Comparison of ENCODE assay signal across 31 cellular contexts in genomic region chr2:163690896-163691295, GRCh38. TPM values are rescaled to one million over a fixed set of nuclear protein-coding genes. Genes with fewer than 3 reads are reported as not detected.
DNase-seq lines count a peak whose midpoint lies in the region; ATAC-seq and TF ChIP-seq lines count a peak whose summit lies in the region.
"Had no signal": no experiment of that assay in that cellular context is flagged by ENCODE, and none has a peak within 500 bp of the region (broad histone marks: within the 10 kb centered on the region; RNA-seq: fewer than 3 reads in every experiment).

No MANE protein-coding gene starts in this region.

- no peak overlapping the region for H3K4me3 Mint-ChIP-seq in osteocyte (ENCODE audit: unreplicated experiment)
- H3K4me3 Mint-ChIP-seq: activated CD4-positive, alpha-beta memory T cell treated with anti-CD3 and anti-CD28 coated beads, Interleukin-2, amount 10 ng/mL, durations not matched to agents 7 days and 5 days; activated T-helper 1 cell treated with anti-CD3 and anti-CD28 coated beads, Interleukin-12 subunit alpha, Interleukin-12 subunit beta, Interleukin-2, Interleukin-4 antibody, amounts not matched to agents 30 ng/mL and 10 ng/mL and 1 ng/mL, durations not matched to agents 14 hours and 24 hours and 36 hours; brain; CD4-positive, alpha-beta memory T cell; natural killer cell; stimulated activated naive CD8-positive, alpha-beta T cell treated with anti-CD3 and anti-CD28 coated beads, Interleukin-15, amount 100 ng/mL, for 72 hours; T-helper 2 cell treated with Interferon-gamma antibody and Interleukin-4, amounts not matched to agents 5 μg/mL and 100 μg/mL, for 36 hours had no signal

- H3K9me3 Mint-ChIP-seq in osteocyte (ENCODE audit: unreplicated experiment) = no peaks in the 10 kb centered on the region
- H3K9me3 Mint-ChIP-seq: activated CD4-positive, alpha-beta memory T cell treated with anti-CD3 and anti-CD28 coated beads, Interleukin-2, amount 10 ng/mL, durations not matched to agents 7 days and 5 days; activated T-helper 1 cell treated with anti-CD3 and anti-CD28 coated beads, Interleukin-12 subunit alpha, Interleukin-12 subunit beta, Interleukin-2, Interleukin-4 antibody, amounts not matched to agents 30 ng/mL and 10 ng/mL and 1 ng/mL, durations not matched to agents 14 hours and 24 hours and 36 hours; brain; T-helper 2 cell treated with Interferon-gamma antibody and Interleukin-4, amounts not matched to agents 5 μg/mL and 100 μg/mL, for 36 hours had no signal

- H3K27me3 ChIP-seq in thyroid gland = no peaks in the 10 kb centered on the region
- H3K27me3 ChIP-seq in effector memory CD4-positive, alpha-beta T cell (replicated peaks; ENCODE audit: control insufficient read depth, insufficient read depth, low read length, poor library complexity, severe bottlenecking) = no peaks in the 10 kb centered on the region

- no peak for ATAC-seq in GM18861 (IDR thresholded peaks at IDR 0.05; ENCODE audit: unreplicated experiment)
- ATAC-seq: natural killer cell; stimulated activated naive CD8-positive, alpha-beta T cell treated with anti-CD3 and anti-CD28 coated beads, Interleukin-15, amount 100 ng/mL, for 72 hours had no signal

- in situ Hi-C loops in Caki2 (cut with HindIII; ENCODE audit: low pct_unique_long_range_greater_than_20kb, low sequenced_read_pairs) = no loop called here

- TF ChIP-seq CTCF in coronary artery (IDR thresholded peaks at IDR 0.05) (no peak), osteocyte (IDR thresholded peaks at IDR 0.05) (no peak), thyroid gland (IDR thresholded peaks at IDR 0.05) (no peak)

- peak overlapping the region; percentile 13 for H3K27ac Mint-ChIP-seq in osteocyte (ENCODE audit: unreplicated experiment)
- H3K27ac Mint-ChIP-seq: activated CD4-positive, alpha-beta memory T cell treated with anti-CD3 and anti-CD28 coated beads, Interleukin-2, amount 10 ng/mL, durations not matched to agents 7 days and 5 days; activated T-helper 1 cell treated with anti-CD3 and anti-CD28 coated beads, Interleukin-12 subunit alpha, Interleukin-12 subunit beta, Interleukin-2, Interleukin-4 antibody, amounts not matched to agents 30 ng/mL and 10 ng/mL and 1 ng/mL, durations not matched to agents 14 hours and 24 hours and 36 hours; brain; CD4-positive, alpha-beta memory T cell; natural killer cell; stimulated activated naive CD8-positive, alpha-beta T cell treated with anti-CD3 and anti-CD28 coated beads, Interleukin-15, amount 100 ng/mL, for 72 hours; T-helper 2 cell treated with Interferon-gamma antibody and Interleukin-4, amounts not matched to agents 5 μg/mL and 100 μg/mL, for 36 hours had no signal

- H3K36me3 Mint-ChIP-seq in osteocyte (ENCODE audit: unreplicated experiment) = peaks cover 6% of the 10 kb centered on the region
- H3K36me3 Mint-ChIP-seq: brain; CD4-positive, alpha-beta memory T cell; natural killer cell had no signal

- DNase-seq in Caki2 (ENCODE audit: low read depth) = peak; percentile 52
- no peak for DNase-seq in coronary artery (ENCODE audit: low spot score)
- DNase-seq in osteocyte (ENCODE audit: extremely low spot score, unreplicated experiment) = no peak
- DNase-seq in thyroid gland = no peak
- no peak for DNase-seq in effector memory CD4-positive, alpha-beta T cell
- no peak for DNase-seq in erythroblast (lab: John Stamatoyannopoulos, UW)
- DNase-seq in NCI-H146 treated with DMSO at 0.1 percent for 48 hours (lab: John Stamatoyannopoulos, UW; ENCODE audit: unreplicated experiment) = no peak
- DNase-seq: activated CD4-positive, alpha-beta memory T cell treated with anti-CD3 and anti-CD28 coated beads, Interleukin-2, amount 10 ng/mL, durations not matched to agents 7 days and 5 days; activated CD4-positive, CD25-positive, alpha-beta regulatory T cell treated with anti-CD3 and anti-CD28 coated beads, Interleukin-2, amount 50 U/mL, for 72 hours; activated CD8-positive, alpha-beta memory T cell treated with anti-CD3 and anti-CD28 coated beads, Interleukin-2, amount 50 U/mL, for 48 hours; activated naive CD4-positive, alpha-beta T cell treated with Interleukin-2 at 50 U/mL for 16 hours; CD4-positive, alpha-beta memory T cell; cerebellar nuclear complex; DMS 273 treated with DMSO at 0.1 percent for 48 hours; GM23248; Kasumi-1; MV-4-11; natural killer cell; NCI-H1436; NCI-H2081 treated with DMSO at 0.1 percent for 48 hours; NCI-H226; NK-92 treated with Interleukin-12 subunit alpha and Interleukin-12 subunit beta, amount 100 ng/mL, for 24 hours; nucleus accumbens; stimulated activated naive CD8-positive, alpha-beta T cell treated with anti-CD3 and anti-CD28 coated beads, Interleukin-15, amount 100 ng/mL, for 72 hours had no signal

- H3K4me1 ChIP-seq in thyroid gland = no peaks in the 10 kb centered on the region
- no peaks in the 10 kb centered on the region for H3K4me1 ChIP-seq in effector memory CD4-positive, alpha-beta T cell (ENCODE audit: control insufficient read depth, insufficient read depth, low read length, poor library complexity, severe bottlenecking)

- peaks cover 64% of the 10 kb centered on the region for H3K4me1 Mint-ChIP-seq in osteocyte (ENCODE audit: unreplicated experiment)
- H3K4me1 Mint-ChIP-seq: activated CD4-positive, alpha-beta memory T cell treated with anti-CD3 and anti-CD28 coated beads, Interleukin-2, amount 10 ng/mL, durations not matched to agents 7 days and 5 days; CD4-positive, alpha-beta memory T cell; natural killer cell; stimulated activated naive CD8-positive, alpha-beta T cell treated with anti-CD3 and anti-CD28 coated beads, Interleukin-15, amount 100 ng/mL, for 72 hours had no signal

- H3K36me3 ChIP-seq in thyroid gland = no peaks in the 10 kb centered on the region
- H3K36me3 ChIP-seq in effector memory CD4-positive, alpha-beta T cell (ENCODE audit: control insufficient read depth, insufficient read depth, low read length) = no peaks in the 10 kb centered on the region

- intact Hi-C loops in thyroid gland (cut with DNase I) = no loop called here

- H3K9me3 ChIP-seq in thyroid gland = no peaks in the 10 kb centered on the region
- no peaks in the 10 kb centered on the region for H3K9me3 ChIP-seq in effector memory CD4-positive, alpha-beta T cell (ENCODE audit: control insufficient read depth, low read length)

- peak overlapping the region; percentile 44 for H3K4me3 ChIP-seq in coronary artery
- no peak overlapping the region for H3K4me3 ChIP-seq in thyroid gland (replicated peaks in 1 of 3)
- no peak overlapping the region for H3K4me3 ChIP-seq in effector memory CD4-positive, alpha-beta T cell (ENCODE audit: insufficient read depth, low read depth, low read length, poor library complexity, severe bottlenecking)
- H3K4me3 ChIP-seq: GM23248, lung, skin epidermis had no signal

- WGBS in thyroid gland, 2 donors = 54 to 71% methylated on average over 2 of the region's 2 CpGs

- no peak for TF ChIP-seq POLR2A in thyroid gland (IDR thresholded peaks at IDR 0.05)
- no peak for TF ChIP-seq POLR2A in erythroblast (IDR thresholded peaks at IDR 0.05; ENCODE audit: low read length)

- no peaks in the 10 kb centered on the region for H3K27me3 Mint-ChIP-seq in osteocyte (ENCODE audit: unreplicated experiment)
- H3K27me3 Mint-ChIP-seq: activated CD4-positive, alpha-beta memory T cell treated with anti-CD3 and anti-CD28 coated beads, Interleukin-2, amount 10 ng/mL, durations not matched to agents 7 days and 5 days; brain; CD4-positive, alpha-beta memory T cell; stimulated activated naive CD8-positive, alpha-beta T cell treated with anti-CD3 and anti-CD28 coated beads, Interleukin-15, amount 100 ng/mL, for 72 hours had no signal

- H3K27ac ChIP-seq in coronary artery (peak overlapping the region; percentile 53 to 77), thyroid gland (peak overlapping the region in 2 of 3 donors; percentile 27 to 48)
- no peak overlapping the region for H3K27ac ChIP-seq in effector memory CD4-positive, alpha-beta T cell (ENCODE audit: insufficient read depth, low read length, poor library complexity, severe bottlenecking)
- H3K27ac ChIP-seq: GM23248 had no signal

RNA-seq across cellular contexts. Expression of gene FIGN, which starts 44.9 kb away (rescaled TPM):
- 2.1 and 5.5 TPM in 2 replicates for total RNA-seq in Caki2 (2014; rRNA removed; shearing (Covaris generic); ENCODE audit: low replicate concordance)
- total RNA-seq in osteocyte (35.3 and 37.7 TPM in 2 replicates), thyroid gland (1 to 10 TPM; 1.8 to 3.1 (median 2.8) TPM)
- total RNA-seq: activated CD4-positive, alpha-beta memory T cell treated with anti-CD3 and anti-CD28 coated beads, Interleukin-2, amount 10 ng/mL, durations not matched to agents 7 days and 5 days; activated T-helper 1 cell treated with anti-CD3 and anti-CD28 coated beads, Interleukin-12 subunit alpha, Interleukin-12 subunit beta, Interleukin-2, Interleukin-4 antibody, amounts not matched to agents 30 ng/mL and 10 ng/mL and 1 ng/mL, durations not matched to agents 14 hours and 24 hours and 36 hours; CD4-positive, alpha-beta memory T cell; mononuclear cell; natural killer cell had no signal
